ENCODE assay signal across 1 cellular context in the genomic region with DNA sequence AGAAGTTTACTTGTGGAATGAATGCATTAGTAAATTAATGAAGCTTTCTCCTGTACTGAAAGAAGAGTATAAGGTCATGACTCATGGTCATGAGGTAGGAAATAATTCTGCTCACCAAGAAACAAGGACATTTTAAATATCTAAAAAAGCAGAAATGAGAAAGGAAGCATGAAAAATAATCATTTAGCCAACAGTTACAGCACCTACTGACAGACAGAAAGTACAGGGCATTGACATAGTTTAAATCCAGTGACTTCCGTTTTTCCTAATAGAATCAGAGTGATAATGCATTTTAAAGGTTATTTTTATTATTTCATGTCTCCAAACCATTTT.
TF ChIP-seq lines count a peak whose summit lies in the region.

No MANE protein-coding gene starts in this region.

TF ChIP-seq in GM12878, 131 proteins besides CTCF, POLR2A, EP300 and RAD21 (continued from another document and continues in another):
- TF ChIP-seq EED (IDR thresholded peaks at IDR 0.05; ENCODE audit: low read depth) (no peak), IKZF2 (IDR thresholded peaks at IDR 0.05) (peak; percentile 79 to 80), STAT3 (IDR thresholded peaks at IDR 0.05; ENCODE audit: low read depth, low read length) (no peak), NR2C1 (IDR thresholded peaks at IDR 0.05) (no peak), CHD2 (IDR thresholded peaks at IDR 0.05; ENCODE audit: borderline replicate concordance, low read depth, low read length) (no peak), TBL1XR1 (IDR thresholded peaks at IDR 0.05; ENCODE audit: low read depth, low read length) (no peak), POLR2AphosphoS2 (IDR thresholded peaks at IDR 0.05; ENCODE audit: low read depth, low read length) (no peak), NFIC (IDR thresholded peaks at IDR 0.05; ENCODE audit: low read depth, low read length) (peak; percentile 46), TCF3 (IDR thresholded peaks at IDR 0.05; ENCODE audit: borderline replicate concordance, insufficient read depth, low read depth, low read length) (no peak), SUZ12 (IDR thresholded peaks at IDR 0.05; ENCODE audit: unreplicated experiment) (no peak), SPI1 (IDR thresholded peaks at IDR 0.05; ENCODE audit: borderline replicate concordance, insufficient read depth, low read depth, low read length) (peak; percentile 85), YBX1 (IDR thresholded peaks at IDR 0.05) (no peak), POU2F2 (IDR thresholded peaks at IDR 0.05; ENCODE audit: borderline replicate concordance, low read depth, low read length) (no peak), ZZZ3 (IDR thresholded peaks at IDR 0.05; ENCODE audit: control insufficient read depth, insufficient read length, low read depth) (no peak), ZNF217 (IDR thresholded peaks at IDR 0.05) (peak; percentile 55; the same call in 1 of the 2 replicates), RELA (IDR thresholded peaks at IDR 0.05; ENCODE audit: borderline replicate concordance, partially characterized antibody) (no peak), ATF7 (IDR thresholded peaks at IDR 0.05; ENCODE audit: low read depth) (peak; percentile 80), RAD51 (IDR thresholded peaks at IDR 0.05) (peak; percentile 38), POLR2AphosphoS5 (IDR thresholded peaks at IDR 0.05; ENCODE audit: low read length) (no peak), MTA2 (IDR thresholded peaks at IDR 0.05; ENCODE audit: low read depth) (peak; percentile 84), FOS (IDR thresholded peaks at IDR 0.05; ENCODE audit: borderline replicate concordance, extremely low read depth, insufficient read length) (no peak), JUNB (IDR thresholded peaks at IDR 0.05) (no peak; the same call in 1 of the 2 replicates), RBBP5 (conservative IDR thresholded peaks at IDR 0.05) (no peak), TCF7 (IDR thresholded peaks at IDR 0.05; ENCODE audit: borderline replicate concordance) (no peak), DPF2 (IDR thresholded peaks at IDR 0.05) (no peak), RFX5 (IDR thresholded peaks at IDR 0.05; ENCODE audit: low read depth, low read length) (no peak), ZNF384 (IDR thresholded peaks at IDR 0.05; ENCODE audit: borderline replicate concordance, low read depth, low read length) (no peak), SIN3A (IDR thresholded peaks at IDR 0.05; ENCODE audit: low read depth, low read length) (no peak), CHD1 (IDR thresholded peaks at IDR 0.05; ENCODE audit: low read depth, low read length) (no peak), TCF12 (IDR thresholded peaks at IDR 0.05; ENCODE audit: low read depth, low read length) (no peak), RB1 (IDR thresholded peaks at IDR 0.05; ENCODE audit: borderline replicate concordance) (no peak), SREBF2 (IDR thresholded peaks at IDR 0.05; ENCODE audit: low read length) (no peak), CREM (IDR thresholded peaks at IDR 0.05; ENCODE audit: low read depth) (no peak)
- TF ChIP-seq, protein P1, sequence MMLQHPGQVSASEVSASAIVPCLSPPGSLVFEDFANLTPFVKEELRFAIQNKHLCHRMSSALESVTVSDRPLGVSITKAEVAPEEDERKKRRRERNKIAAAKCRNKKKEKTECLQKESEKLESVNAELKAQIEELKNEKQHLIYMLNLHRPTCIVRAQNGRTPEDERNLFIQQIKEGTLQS (IDR thresholded peaks at IDR 0.05; ENCODE audit: borderline replicate concordance, extremely low read depth, low read depth, low read length), result no peak
- TF ChIP-seq, protein P2, sequence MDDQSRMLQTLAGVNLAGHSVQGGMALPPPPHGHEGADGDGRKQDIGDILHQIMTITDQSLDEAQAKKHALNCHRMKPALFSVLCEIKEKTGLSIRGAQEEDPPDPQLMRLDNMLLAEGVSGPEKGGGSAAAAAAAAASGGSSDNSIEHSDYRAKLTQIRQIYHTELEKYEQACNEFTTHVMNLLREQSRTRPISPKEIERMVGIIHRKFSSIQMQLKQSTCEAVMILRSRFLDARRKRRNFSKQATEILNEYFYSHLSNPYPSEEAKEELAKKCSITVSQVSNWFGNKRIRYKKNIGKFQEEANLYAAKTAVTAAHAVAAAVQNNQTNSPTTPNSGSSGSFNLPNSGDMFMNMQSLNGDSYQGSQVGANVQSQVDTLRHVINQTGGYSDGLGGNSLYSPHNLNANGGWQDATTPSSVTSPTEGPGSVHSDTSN (IDR thresholded peaks at IDR 0.05; ENCODE audit: insufficient replicate concordance, low read depth, low read length), result no peak
- TF ChIP-seq, protein P3, sequence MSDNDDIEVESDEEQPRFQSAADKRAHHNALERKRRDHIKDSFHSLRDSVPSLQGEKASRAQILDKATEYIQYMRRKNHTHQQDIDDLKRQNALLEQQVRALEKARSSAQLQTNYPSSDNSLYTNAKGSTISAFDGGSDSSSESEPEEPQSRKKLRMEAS (IDR thresholded peaks at IDR 0.05; ENCODE audit: low read depth, low read length), result no peak
- TF ChIP-seq, protein P4, sequence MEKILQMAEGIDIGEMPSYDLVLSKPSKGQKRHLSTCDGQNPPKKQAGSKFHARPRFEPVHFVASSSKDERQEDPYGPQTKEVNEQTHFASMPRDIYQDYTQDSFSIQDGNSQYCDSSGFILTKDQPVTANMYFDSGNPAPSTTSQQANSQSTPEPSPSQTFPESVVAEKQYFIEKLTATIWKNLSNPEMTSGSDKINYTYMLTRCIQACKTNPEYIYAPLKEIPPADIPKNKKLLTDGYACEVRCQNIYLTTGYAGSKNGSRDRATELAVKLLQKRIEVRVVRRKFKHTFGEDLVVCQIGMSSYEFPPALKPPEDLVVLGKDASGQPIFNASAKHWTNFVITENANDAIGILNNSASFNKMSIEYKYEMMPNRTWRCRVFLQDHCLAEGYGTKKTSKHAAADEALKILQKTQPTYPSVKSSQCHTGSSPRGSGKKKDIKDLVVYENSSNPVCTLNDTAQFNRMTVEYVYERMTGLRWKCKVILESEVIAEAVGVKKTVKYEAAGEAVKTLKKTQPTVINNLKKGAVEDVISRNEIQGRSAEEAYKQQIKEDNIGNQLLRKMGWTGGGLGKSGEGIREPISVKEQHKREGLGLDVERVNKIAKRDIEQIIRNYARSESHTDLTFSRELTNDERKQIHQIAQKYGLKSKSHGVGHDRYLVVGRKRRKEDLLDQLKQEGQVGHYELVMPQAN (conservative IDR thresholded peaks at IDR 0.05), result no peak
- TF ChIP-seq, protein P5, sequence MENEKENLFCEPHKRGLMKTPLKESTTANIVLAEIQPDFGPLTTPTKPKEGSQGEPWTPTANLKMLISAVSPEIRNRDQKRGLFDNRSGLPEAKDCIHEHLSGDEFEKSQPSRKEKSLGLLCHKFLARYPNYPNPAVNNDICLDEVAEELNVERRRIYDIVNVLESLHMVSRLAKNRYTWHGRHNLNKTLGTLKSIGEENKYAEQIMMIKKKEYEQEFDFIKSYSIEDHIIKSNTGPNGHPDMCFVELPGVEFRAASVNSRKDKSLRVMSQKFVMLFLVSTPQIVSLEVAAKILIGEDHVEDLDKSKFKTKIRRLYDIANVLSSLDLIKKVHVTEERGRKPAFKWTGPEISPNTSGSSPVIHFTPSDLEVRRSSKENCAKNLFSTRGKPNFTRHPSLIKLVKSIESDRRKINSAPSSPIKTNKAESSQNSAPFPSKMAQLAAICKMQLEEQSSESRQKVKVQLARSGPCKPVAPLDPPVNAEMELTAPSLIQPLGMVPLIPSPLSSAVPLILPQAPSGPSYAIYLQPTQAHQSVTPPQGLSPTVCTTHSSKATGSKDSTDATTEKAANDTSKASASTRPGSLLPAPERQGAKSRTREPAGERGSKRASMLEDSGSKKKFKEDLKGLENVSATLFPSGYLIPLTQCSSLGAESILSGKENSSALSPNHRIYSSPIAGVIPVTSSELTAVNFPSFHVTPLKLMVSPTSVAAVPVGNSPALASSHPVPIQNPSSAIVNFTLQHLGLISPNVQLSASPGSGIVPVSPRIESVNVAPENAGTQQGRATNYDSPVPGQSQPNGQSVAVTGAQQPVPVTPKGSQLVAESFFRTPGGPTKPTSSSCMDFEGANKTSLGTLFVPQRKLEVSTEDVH (IDR thresholded peaks at IDR 0.05; ENCODE audit: low read depth, partially characterized antibody), result no peak
- TF ChIP-seq, protein P6, sequence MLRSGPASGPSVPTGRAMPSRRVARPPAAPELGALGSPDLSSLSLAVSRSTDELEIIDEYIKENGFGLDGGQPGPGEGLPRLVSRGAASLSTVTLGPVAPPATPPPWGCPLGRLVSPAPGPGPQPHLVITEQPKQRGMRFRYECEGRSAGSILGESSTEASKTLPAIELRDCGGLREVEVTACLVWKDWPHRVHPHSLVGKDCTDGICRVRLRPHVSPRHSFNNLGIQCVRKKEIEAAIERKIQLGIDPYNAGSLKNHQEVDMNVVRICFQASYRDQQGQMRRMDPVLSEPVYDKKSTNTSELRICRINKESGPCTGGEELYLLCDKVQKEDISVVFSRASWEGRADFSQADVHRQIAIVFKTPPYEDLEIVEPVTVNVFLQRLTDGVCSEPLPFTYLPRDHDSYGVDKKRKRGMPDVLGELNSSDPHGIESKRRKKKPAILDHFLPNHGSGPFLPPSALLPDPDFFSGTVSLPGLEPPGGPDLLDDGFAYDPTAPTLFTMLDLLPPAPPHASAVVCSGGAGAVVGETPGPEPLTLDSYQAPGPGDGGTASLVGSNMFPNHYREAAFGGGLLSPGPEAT (IDR thresholded peaks at IDR 0.05; ENCODE audit: low read depth), result peak; percentile 58; the same call in 1 of the 2 replicates
- TF ChIP-seq, protein P7, sequence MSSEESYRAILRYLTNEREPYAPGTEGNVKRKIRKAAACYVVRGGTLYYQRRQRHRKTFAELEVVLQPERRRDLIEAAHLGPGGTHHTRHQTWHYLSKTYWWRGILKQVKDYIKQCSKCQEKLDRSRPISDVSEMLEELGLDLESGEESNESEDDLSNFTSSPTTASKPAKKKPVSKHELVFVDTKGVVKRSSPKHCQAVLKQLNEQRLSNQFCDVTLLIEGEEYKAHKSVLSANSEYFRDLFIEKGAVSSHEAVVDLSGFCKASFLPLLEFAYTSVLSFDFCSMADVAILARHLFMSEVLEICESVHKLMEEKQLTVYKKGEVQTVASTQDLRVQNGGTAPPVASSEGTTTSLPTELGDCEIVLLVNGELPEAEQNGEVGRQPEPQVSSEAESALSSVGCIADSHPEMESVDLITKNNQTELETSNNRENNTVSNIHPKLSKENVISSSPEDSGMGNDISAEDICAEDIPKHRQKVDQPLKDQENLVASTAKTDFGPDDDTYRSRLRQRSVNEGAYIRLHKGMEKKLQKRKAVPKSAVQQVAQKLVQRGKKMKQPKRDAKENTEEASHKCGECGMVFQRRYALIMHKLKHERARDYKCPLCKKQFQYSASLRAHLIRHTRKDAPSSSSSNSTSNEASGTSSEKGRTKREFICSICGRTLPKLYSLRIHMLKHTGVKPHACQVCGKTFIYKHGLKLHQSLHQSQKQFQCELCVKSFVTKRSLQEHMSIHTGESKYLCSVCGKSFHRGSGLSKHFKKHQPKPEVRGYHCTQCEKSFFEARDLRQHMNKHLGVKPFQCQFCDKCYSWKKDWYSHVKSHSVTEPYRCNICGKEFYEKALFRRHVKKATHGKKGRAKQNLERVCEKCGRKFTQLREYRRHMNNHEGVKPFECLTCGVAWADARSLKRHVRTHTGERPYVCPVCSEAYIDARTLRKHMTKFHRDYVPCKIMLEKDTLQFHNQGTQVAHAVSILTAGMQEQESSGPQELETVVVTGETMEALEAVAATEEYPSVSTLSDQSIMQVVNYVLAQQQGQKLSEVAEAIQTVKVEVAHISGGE (CRISPR knock-in tag; IDR thresholded peaks at IDR 0.05), result no peak
- TF ChIP-seq, protein P8, sequence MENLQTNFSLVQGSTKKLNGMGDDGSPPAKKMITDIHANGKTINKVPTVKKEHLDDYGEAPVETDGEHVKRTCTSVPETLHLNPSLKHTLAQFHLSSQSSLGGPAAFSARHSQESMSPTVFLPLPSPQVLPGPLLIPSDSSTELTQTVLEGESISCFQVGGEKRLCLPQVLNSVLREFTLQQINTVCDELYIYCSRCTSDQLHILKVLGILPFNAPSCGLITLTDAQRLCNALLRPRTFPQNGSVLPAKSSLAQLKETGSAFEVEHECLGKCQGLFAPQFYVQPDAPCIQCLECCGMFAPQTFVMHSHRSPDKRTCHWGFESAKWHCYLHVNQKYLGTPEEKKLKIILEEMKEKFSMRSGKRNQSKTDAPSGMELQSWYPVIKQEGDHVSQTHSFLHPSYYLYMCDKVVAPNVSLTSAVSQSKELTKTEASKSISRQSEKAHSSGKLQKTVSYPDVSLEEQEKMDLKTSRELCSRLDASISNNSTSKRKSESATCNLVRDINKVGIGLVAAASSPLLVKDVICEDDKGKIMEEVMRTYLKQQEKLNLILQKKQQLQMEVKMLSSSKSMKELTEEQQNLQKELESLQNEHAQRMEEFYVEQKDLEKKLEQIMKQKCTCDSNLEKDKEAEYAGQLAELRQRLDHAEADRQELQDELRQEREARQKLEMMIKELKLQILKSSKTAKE (IDR thresholded peaks at IDR 0.05; ENCODE audit: low read depth, poor library complexity, severe bottlenecking), result peak; percentile 34
- TF ChIP-seq, protein P9, sequence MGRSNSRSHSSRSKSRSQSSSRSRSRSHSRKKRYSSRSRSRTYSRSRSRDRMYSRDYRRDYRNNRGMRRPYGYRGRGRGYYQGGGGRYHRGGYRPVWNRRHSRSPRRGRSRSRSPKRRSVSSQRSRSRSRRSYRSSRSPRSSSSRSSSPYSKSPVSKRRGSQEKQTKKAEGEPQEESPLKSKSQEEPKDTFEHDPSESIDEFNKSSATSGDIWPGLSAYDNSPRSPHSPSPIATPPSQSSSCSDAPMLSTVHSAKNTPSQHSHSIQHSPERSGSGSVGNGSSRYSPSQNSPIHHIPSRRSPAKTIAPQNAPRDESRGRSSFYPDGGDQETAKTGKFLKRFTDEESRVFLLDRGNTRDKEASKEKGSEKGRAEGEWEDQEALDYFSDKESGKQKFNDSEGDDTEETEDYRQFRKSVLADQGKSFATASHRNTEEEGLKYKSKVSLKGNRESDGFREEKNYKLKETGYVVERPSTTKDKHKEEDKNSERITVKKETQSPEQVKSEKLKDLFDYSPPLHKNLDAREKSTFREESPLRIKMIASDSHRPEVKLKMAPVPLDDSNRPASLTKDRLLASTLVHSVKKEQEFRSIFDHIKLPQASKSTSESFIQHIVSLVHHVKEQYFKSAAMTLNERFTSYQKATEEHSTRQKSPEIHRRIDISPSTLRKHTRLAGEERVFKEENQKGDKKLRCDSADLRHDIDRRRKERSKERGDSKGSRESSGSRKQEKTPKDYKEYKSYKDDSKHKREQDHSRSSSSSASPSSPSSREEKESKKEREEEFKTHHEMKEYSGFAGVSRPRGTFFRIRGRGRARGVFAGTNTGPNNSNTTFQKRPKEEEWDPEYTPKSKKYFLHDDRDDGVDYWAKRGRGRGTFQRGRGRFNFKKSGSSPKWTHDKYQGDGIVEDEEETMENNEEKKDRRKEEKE (IDR thresholded peaks at IDR 0.05), result no peak
- TF ChIP-seq, protein P10, sequence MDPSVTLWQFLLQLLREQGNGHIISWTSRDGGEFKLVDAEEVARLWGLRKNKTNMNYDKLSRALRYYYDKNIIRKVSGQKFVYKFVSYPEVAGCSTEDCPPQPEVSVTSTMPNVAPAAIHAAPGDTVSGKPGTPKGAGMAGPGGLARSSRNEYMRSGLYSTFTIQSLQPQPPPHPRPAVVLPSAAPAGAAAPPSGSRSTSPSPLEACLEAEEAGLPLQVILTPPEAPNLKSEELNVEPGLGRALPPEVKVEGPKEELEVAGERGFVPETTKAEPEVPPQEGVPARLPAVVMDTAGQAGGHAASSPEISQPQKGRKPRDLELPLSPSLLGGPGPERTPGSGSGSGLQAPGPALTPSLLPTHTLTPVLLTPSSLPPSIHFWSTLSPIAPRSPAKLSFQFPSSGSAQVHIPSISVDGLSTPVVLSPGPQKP (IDR thresholded peaks at IDR 0.05; ENCODE audit: low read depth, low read length), result no peak
